20 cellular contexts compared by ENCODE assay signal in genomic region chr2:109419171-109419756, GRCh38.
"Had no signal": no experiment of that assay in that cellular context is flagged by ENCODE, and none has a peak within 500 bp of the region (broad histone marks: within the 10 kb centered on the region; RNA-seq: fewer than 3 reads in every experiment).

No MANE protein-coding gene starts in this region.

- H3K4me1 ChIP-seq: body of pancreas, foreskin keratinocyte, tibial nerve, uterus had no signal

- ATAC-seq: body of pancreas, left lobe of liver had no signal

- H3K27ac ChIP-seq: body of pancreas, foreskin keratinocyte, tibial nerve, uterus had no signal

- H3K27me3 ChIP-seq: body of pancreas, tibial nerve, uterus had no signal

- H3K36me3 ChIP-seq: uterus had no signal

- H3K4me3 ChIP-seq: body of pancreas, tibial nerve, uterus had no signal

- H3K4me3 Mint-ChIP-seq: mesothelial cell of epicardium; nephron; stimulated activated naive CD8-positive, alpha-beta T cell treated with anti-CD3 and anti-CD28 coated beads, Interleukin-15, Interleukin-2, amounts not matched to agents 100 ng/mL and 50 ng/mL, for 24 hours had no signal

- H3K36me3 Mint-ChIP-seq: mesothelial cell of epicardium had no signal

- H3K9me3 Mint-ChIP-seq: mesothelial cell of epicardium; nephron; stimulated activated naive CD8-positive, alpha-beta T cell treated with anti-CD3 and anti-CD28 coated beads, Interleukin-15, Interleukin-2, amounts not matched to agents 100 ng/mL and 50 ng/mL, for 24 hours had no signal

- H3K27ac Mint-ChIP-seq: mesothelial cell of epicardium; stimulated activated naive CD8-positive, alpha-beta T cell treated with anti-CD3 and anti-CD28 coated beads, Interleukin-15, Interleukin-2, amounts not matched to agents 100 ng/mL and 50 ng/mL, for 24 hours had no signal

- DNase-seq: activated CD4-positive, alpha-beta T cell treated with anti-CD3 and anti-CD28 coated beads for 1 hour; activated CD4-positive, alpha-beta T cell treated with anti-CD3 and anti-CD28 coated beads, Interleukin-2, amount 50 U/mL, for 4 hours; activated CD8-positive, alpha-beta memory T cell treated with anti-CD3 and anti-CD28 coated beads, Interleukin-2, amount 50 U/mL, for 48 hours; activated naive CD4-positive, alpha-beta T cell treated with Interleukin-2 at 50 U/mL for 16 hours; activated T-cell treated with anti-CD3 and anti-CD28 coated beads, Interleukin-2, amount 50 U/mL, for 48 hours; body of pancreas; caudate nucleus; effector CD8-positive, alpha-beta T cell; erythroblast; foreskin keratinocyte; nucleus accumbens; stimulated activated CD4-positive, alpha-beta T cell treated with anti-CD3 and anti-CD28 coated beads, Interleukin-4, amount 100 ng/mL, for 24 hours; substantia nigra; T-helper 9 cell; uterus had no signal

- H3K9me3 ChIP-seq: body of pancreas, tibial nerve, uterus had no signal

- H3K27me3 Mint-ChIP-seq: stimulated activated naive CD8-positive, alpha-beta T cell treated with anti-CD3 and anti-CD28 coated beads, Interleukin-15, Interleukin-2, amounts not matched to agents 100 ng/mL and 50 ng/mL, for 24 hours had no signal
